Comparison of ENCODE assay signal across 19 cellular contexts in the genomic region with DNA sequence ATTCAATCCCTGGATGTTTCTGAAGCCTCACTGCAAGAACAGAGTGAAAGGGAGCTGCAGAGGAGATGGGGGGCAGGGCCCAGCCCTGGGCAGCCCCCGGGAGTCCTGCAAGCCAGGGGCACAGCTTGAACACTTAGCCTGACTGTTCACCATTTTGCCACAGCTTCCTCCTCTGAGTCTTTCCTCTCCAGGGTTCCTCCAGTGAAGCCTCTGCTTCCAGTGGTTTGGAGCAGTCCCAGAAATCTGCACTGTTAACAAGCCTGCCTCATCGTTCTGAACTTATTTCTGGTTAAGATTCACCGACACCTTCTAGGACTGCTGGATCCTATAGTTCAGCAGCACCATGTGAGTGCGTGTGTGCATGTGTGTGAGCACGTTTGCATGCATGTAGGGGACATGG. TPM values are rescaled to one million over a fixed set of nuclear protein-coding genes. Genes with fewer than 3 reads are reported as not detected.
DNase-seq lines count a peak whose midpoint lies in the region; ATAC-seq and TF ChIP-seq lines count a peak whose summit lies in the region.
"Had no signal": no experiment of that assay in that cellular context is flagged by ENCODE, and none has a peak within 500 bp of the region (broad histone marks: within the 10 kb centered on the region; RNA-seq: fewer than 3 reads in every experiment).

No MANE protein-coding gene starts in this region.

- POLR2A ChIA-PET in Caco-2 (lab: Charles Lee): no interaction called here

- H3K36me3 Mint-ChIP-seq in Caco-2 (ENCODE audit: insufficient read depth, unreplicated experiment): no peaks in the 10 kb centered on the region
- H3K36me3 Mint-ChIP-seq in activated naive CD4-positive, alpha-beta T cell treated with anti-CD3 and anti-CD28 coated beads, Interleukin-2, amount 50 U/mL, for 72 hours: no peaks in the 10 kb centered on the region
- H3K36me3 Mint-ChIP-seq in Calu3 (ENCODE audit: insufficient read depth, unreplicated experiment): peaks cover 3% of the 10 kb centered on the region
- H3K36me3 Mint-ChIP-seq: T-cell had no signal

- no peaks in the 10 kb centered on the region for H3K9me3 Mint-ChIP-seq in Caco-2 (ENCODE audit: unreplicated experiment)
- H3K9me3 Mint-ChIP-seq in activated naive CD4-positive, alpha-beta T cell treated with anti-CD3 and anti-CD28 coated beads, Interleukin-2, amount 50 U/mL, for 72 hours: no peaks in the 10 kb centered on the region
- H3K9me3 Mint-ChIP-seq in Calu3 (ENCODE audit: low read depth, unreplicated experiment): no peaks in the 10 kb centered on the region

- H3K27me3 Mint-ChIP-seq in Caco-2 (ENCODE audit: insufficient read depth, unreplicated experiment): no peaks in the 10 kb centered on the region
- no peaks in the 10 kb centered on the region for H3K27me3 Mint-ChIP-seq in Calu3 (ENCODE audit: unreplicated experiment)

- no peak overlapping the region for H4K12ac ChIP-seq in trophoblast cell (ENCODE audit: low read depth, low read length)

- DNase-seq in Caco-2 (no peak), Kasumi-1 (lab: John Stamatoyannopoulos, UW) (peak; percentile 48 to 57), fibroblast of gingiva (ENCODE audit: low read depth) (peak; percentile 38), trophoblast cell (no peak), Calu3 (no peak)
- DNase-seq in activated naive CD4-positive, alpha-beta T cell treated with anti-CD3 and anti-CD28 coated beads, Interleukin-2, amount 50 U/mL, for 72 hours (ENCODE audit: low spot score in 2 of 2): no peak
- DNase-seq: activated CD4-positive, CD25-positive, alpha-beta regulatory T cell; activated effector memory CD4-positive, alpha-beta T cell treated with anti-CD3 and anti-CD28 coated beads, Interleukin-2, amount 50 U/mL, for 16 hours; C1 segment of cervical spinal cord; dorsolateral prefrontal cortex; esophagus squamous epithelium; left ventricle myocardium inferior; MM.1S; NCI-H2029 treated with DMSO at 0.1 percent for 48 hours; NCI-H526; psoas muscle; T-cell had no signal

- H3K4me3 ChIP-seq in Caco-2 (ENCODE audit: low read depth, low read length) (no peak overlapping the region), trophoblast cell (ENCODE audit: low read depth, low read length) (no peak overlapping the region)
- H3K4me3 ChIP-seq: ascending aorta, dorsolateral prefrontal cortex, esophagus squamous epithelium, left ventricle myocardium inferior, psoas muscle had no signal

- no peak overlapping the region for H3K14ac ChIP-seq in trophoblast cell (ENCODE audit: low read length)

- peak overlapping the region; percentile 23 for H2BK12ac ChIP-seq in trophoblast cell (ENCODE audit: low read length)

- no peaks in the 10 kb centered on the region for H3K79me2 ChIP-seq in trophoblast cell (ENCODE audit: control insufficient read depth, insufficient read depth, low read length, poor library complexity)

- BruUV-seq in Caco-2 (replicated peaks; lab: Mats Ljungman, UMichigan): TSS peak; percentile 75
- BruUV-seq in Calu3 (replicated peaks; lab: Mats Ljungman, UMichigan): no TSS peak

- H3K27ac Mint-ChIP-seq in Caco-2 (ENCODE audit: unreplicated experiment) (peak overlapping the region; percentile 27), Calu3 (ENCODE audit: unreplicated experiment) (no peak overlapping the region)
- peak overlapping the region in 1 of 2 donors; percentile 43 for H3K27ac Mint-ChIP-seq in activated naive CD4-positive, alpha-beta T cell treated with anti-CD3 and anti-CD28 coated beads, Interleukin-2, amount 50 U/mL, for 72 hours
- H3K27ac Mint-ChIP-seq: T-cell had no signal

- H3K9me3 ChIP-seq in Caco-2 (no peaks in the 10 kb centered on the region), trophoblast cell (ENCODE audit: insufficient read depth, low read depth, low read length) (peaks cover 2% of the 10 kb centered on the region)
- H3K9me3 ChIP-seq: ascending aorta, esophagus squamous epithelium, psoas muscle had no signal

- peak overlapping the region; percentile 30 for H4K91ac ChIP-seq in trophoblast cell (ENCODE audit: low read depth, low read length)

- ATAC-seq in activated naive CD4-positive, alpha-beta T cell treated with anti-CD3 and anti-CD28 coated beads, Interleukin-2, amount 50 U/mL, for 72 hours: no peak
- no peak for ATAC-seq in HG02938 (IDR thresholded peaks at IDR 0.05; ENCODE audit: unreplicated experiment)
- ATAC-seq: psoas muscle, T-cell had no signal

- no peak overlapping the region for H3K4ac ChIP-seq in trophoblast cell (ENCODE audit: low read depth, low read length)

- H3K27me3 ChIP-seq in Caco-2 (replicated peaks; ENCODE audit: control insufficient read depth, insufficient read depth, low read length) (no peaks in the 10 kb centered on the region), trophoblast cell (ENCODE audit: insufficient read depth, low read length) (no peaks in the 10 kb centered on the region)
- H3K27me3 ChIP-seq: ascending aorta, dorsolateral prefrontal cortex had no signal

- no peak overlapping the region for H3K23ac ChIP-seq in trophoblast cell (ENCODE audit: low read length)

- peak overlapping the region; percentile 27 for H3K4me3 Mint-ChIP-seq in Caco-2 (ENCODE audit: unreplicated experiment)
- H3K4me3 Mint-ChIP-seq in Calu3 (ENCODE audit: low read depth, unreplicated experiment): no peak overlapping the region
- H3K4me3 Mint-ChIP-seq: T-cell had no signal

- H2BK5ac ChIP-seq in trophoblast cell (ENCODE audit: low read depth, low read length, poor library complexity): no peak overlapping the region

- TF ChIP-seq CTCF in Caco-2 (IDR thresholded peaks at IDR 0.05; ENCODE audit: insufficient read depth in 1 of 2, low read depth in 1 of 2, low read length in 1 of 2, severe bottlenecking in 1 of 2, unreplicated experiment in 1 of 2) (no peak), Calu3 (IDR thresholded peaks at IDR 0.05; ENCODE audit: unreplicated experiment) (no peak)

- H3K4me1 Mint-ChIP-seq in Caco-2 (ENCODE audit: low read depth, unreplicated experiment) (peaks cover 65% of the 10 kb centered on the region), Calu3 (ENCODE audit: low read depth, unreplicated experiment) (peaks cover 74% of the 10 kb centered on the region)

- H2BK120ac ChIP-seq in trophoblast cell (ENCODE audit: insufficient read depth, low read length, poor library complexity): no peak overlapping the region

- no CpG with 5 or more reads among the region's 5 CpGs for WGBS in trophoblast cell (ENCODE audit: extremely low coverage, insufficient coverage, insufficient read length)

- no peak overlapping the region for H3K4me2 ChIP-seq in trophoblast cell (ENCODE audit: low read length)

- no peak overlapping the region for H3K18ac ChIP-seq in trophoblast cell (ENCODE audit: low read length)

- no peak overlapping the region for H4K8ac ChIP-seq in trophoblast cell (ENCODE audit: low read depth, low read length)

- H3K36me3 ChIP-seq in Caco-2 (ENCODE audit: control insufficient read depth, insufficient read depth, low read length) (no peaks in the 10 kb centered on the region), trophoblast cell (ENCODE audit: control insufficient read depth in 1 of 2, insufficient read depth in 2 of 2, low read length in 2 of 2) (no peaks in the 10 kb centered on the region)
- H3K36me3 ChIP-seq: ascending aorta, esophagus squamous epithelium, left ventricle myocardium inferior had no signal

- intact Hi-C loops in Caco-2 (cut with micrococcal nuclease; ENCODE audit: unreplicated experiment): no loop called here
- intact Hi-C loops in Calu3 (cut with micrococcal nuclease; ENCODE audit: unreplicated experiment): no loop called here

- H3K27ac ChIP-seq in trophoblast cell (ENCODE audit: low read depth, low read length): no peak overlapping the region
- H3K27ac ChIP-seq: ascending aorta, dorsolateral prefrontal cortex, left ventricle myocardium inferior, psoas muscle had no signal

- CTCF ChIA-PET in Caco-2 (lab: Charles Lee): interaction anchor here (1.4 kb wide), 1 partner anchor 250 kb away, joined by 3 read pairs; no protein-coding TSS in a partner anchor
- CTCF ChIA-PET in Calu3 (lab: Charles Lee): interaction anchor here (0.8 to 1.4 kb wide), 2 partner anchors 11 to 45 kb away, joined by 3 to 4 read pairs; no protein-coding TSS in a partner anchor

- peaks cover 11% of the 10 kb centered on the region for H3K79me1 ChIP-seq in trophoblast cell (ENCODE audit: low read length)

- H2AFZ ChIP-seq in trophoblast cell (ENCODE audit: insufficient read depth, low read length, poor library complexity): no peak overlapping the region

- H2AK5ac ChIP-seq in trophoblast cell (ENCODE audit: low read length): no peak overlapping the region

- H3K9ac ChIP-seq in trophoblast cell (ENCODE audit: low read length): no peak overlapping the region

- H3K4me1 ChIP-seq in Caco-2 (peaks cover 62% of the 10 kb centered on the region), trophoblast cell (ENCODE audit: control insufficient read depth in 1 of 2, insufficient read depth in 2 of 2, low read length in 2 of 2) (peaks cover 11 to 14% of the 10 kb centered on the region in 2 experiments)
- H3K4me1 ChIP-seq: ascending aorta, psoas muscle had no signal

RNA-seq across cellular contexts. Expression of gene CEBPB, which starts 24.5 kb away (rescaled TPM):
- 160 and 183 TPM in 2 replicates for total RNA-seq in Caco-2 (2022)
- 167 and 177 TPM in 2 replicates for polyA plus RNA-seq in trophoblast cell (2013)
- total RNA-seq in activated naive CD4-positive, alpha-beta T cell treated with anti-CD3 and anti-CD28 coated beads, Interleukin-2, amount 50 U/mL, for 72 hours: 10 to 100 TPM; 29.0 to 50.9 TPM
- 137 and 147 TPM in 2 replicates for total RNA-seq in Calu3 (2022)

Comparison
In these comparisons a context has a peak if more than half of its experiments do, and no peak if none do; other contexts are left out.
1. DNase-seq: peak in Kasumi-1 (2 of 2) and fibroblast of gingiva (single experiment); none in Caco-2 (0 of 2), trophoblast cell (0 of 2), activated naive CD4-positive, alpha-beta T cell treated with anti-CD3 and anti-CD28 coated beads, Interleukin-2, amount 50 U/mL, for 72 hours (0 of 2) and Calu3 (single experiment).